Comparison of ENCODE assay signal across 10 cellular contexts in genomic region chr2:161076936-161077335, GRCh38.
DNase-seq lines count a peak whose midpoint lies in the region; ATAC-seq, FAIRE-seq and TF ChIP-seq lines count a peak whose summit lies in the region.
"Had no signal": no experiment of that assay in that cellular context is flagged by ENCODE, and none has a peak within 500 bp of the region (broad histone marks: within the 10 kb centered on the region; RNA-seq: fewer than 3 reads in every experiment).

No MANE protein-coding gene starts in this region.

- no peak for TF ChIP-seq EP300 in GM12878 (IDR thresholded peaks at IDR 0.05; ENCODE audit: borderline replicate concordance in 1 of 2, control insufficient read depth in 1 of 2, low read depth in 2 of 2, low read length in 2 of 2)

- FAIRE-seq in GM12878 (lab: Jason Lieb, UNC), result no peak

- H3K4me1 ChIP-seq in GM12878 (ENCODE audit: control insufficient read depth, insufficient read depth, low read length) (peaks cover 20% of the 10 kb centered on the region), mucosa of rectum (ENCODE audit: control insufficient read depth in 2 of 2, insufficient read depth in 2 of 2, low read length in 2 of 2) (peaks cover 0 to 2% of the 10 kb centered on the region in 2 donors)

- in situ Hi-C loops in GM12878 (cut with MboI), result no loop called here

- no peaks in the 10 kb centered on the region for H3K9me3 Mint-ChIP-seq in stimulated activated naive CD8-positive, alpha-beta T cell treated with anti-CD3 and anti-CD28 coated beads, Interleukin-15, Interleukin-2, amounts not matched to agents 100 ng/mL and 50 ng/mL, for 24 hours
- H3K9me3 Mint-ChIP-seq: nephron had no signal

- POLR2A ChIA-PET in GM12878 (lab: Charles Lee), result interaction anchor here (1.1 to 1.4 kb wide), 2 partner anchors 27 to 62 kb away, joined by 4 to 7 read pairs; no protein-coding TSS in a partner anchor

- H3K9me3 ChIP-seq in GM12878 (replicated peaks; ENCODE audit: control insufficient read depth, insufficient read depth, low read length) (no peaks in the 10 kb centered on the region; the same call in 2 of the 3 replicates), mucosa of rectum (ENCODE audit: control insufficient read depth in 2 of 2, low read length in 2 of 2) (no peaks in the 10 kb centered on the region)

- no peaks in the 10 kb centered on the region for H3K27me3 Mint-ChIP-seq in stimulated activated naive CD8-positive, alpha-beta T cell treated with anti-CD3 and anti-CD28 coated beads, Interleukin-15, Interleukin-2, amounts not matched to agents 100 ng/mL and 50 ng/mL, for 24 hours

- SMC1A ChIA-PET in GM12878 (lab: Charles Lee; ENCODE audit: uncharacterized antibody, unreplicated experiment), result interaction anchor here (0.8 to 6.3 kb wide), 10 partner anchors 12 to 89 kb away, joined by 3 to 89 read pairs (median 4); no protein-coding TSS in a partner anchor

- intact Hi-C loops in GM12878 (cut with micrococcal nuclease; ENCODE audit: unreplicated experiment), result loop anchor here (1.0 to 5.0 kb wide), 5 partner anchors 27 to 310 kb away; no protein-coding TSS in a partner anchor

- H3K27ac ChIP-seq in GM12878 (ENCODE audit: control insufficient read depth, insufficient read depth) (peak overlapping the region; percentile 71; the same call in 1 of the 2 replicates), mucosa of rectum (ENCODE audit: low read depth in 2 of 2, low read length in 2 of 2) (peak overlapping the region; percentile 18 to 43)
- H3K27ac ChIP-seq: C4-2B had no signal

- H3K4me2 ChIP-seq in GM12878 (ENCODE audit: control insufficient read depth, insufficient read depth), result peak overlapping the region; percentile 90

- ATAC-seq in stimulated activated naive CD8-positive, alpha-beta T cell treated with anti-CD3 and anti-CD28 coated beads, Interleukin-15, Interleukin-2, amounts not matched to agents 100 U/mL and 50 U/mL, for 24 hours, result no peak
- ATAC-seq in GM12878 (no peak), HG03097 (IDR thresholded peaks at IDR 0.05; ENCODE audit: low FRiP score, unreplicated experiment) (no peak)

- peaks cover 54% of the 10 kb centered on the region for H3K4me1 Mint-ChIP-seq in stimulated activated naive CD8-positive, alpha-beta T cell treated with anti-CD3 and anti-CD28 coated beads, Interleukin-15, Interleukin-2, amounts not matched to agents 100 ng/mL and 50 ng/mL, for 24 hours (ENCODE audit: low read depth)
- H3K4me1 Mint-ChIP-seq: nephron had no signal

- H3K27me3 ChIP-seq in GM12878 (replicated peaks in 1 of 2; ENCODE audit: control insufficient read depth in 2 of 2, insufficient read depth in 2 of 2, low read length in 1 of 2) (no peaks in the 10 kb centered on the region), mucosa of rectum (ENCODE audit: control insufficient read depth in 2 of 2, insufficient read depth in 2 of 2, low read length in 2 of 2) (no peaks in the 10 kb centered on the region)

- no TSS peak for BruUV-seq in GM12878 (replicated peaks; lab: Mats Ljungman, UMichigan)

- no peak for TF ChIP-seq RAD21 in GM12878 (IDR thresholded peaks at IDR 0.05; ENCODE audit: insufficient read depth, low read depth, low read length)

- H3K27ac Mint-ChIP-seq in stimulated activated naive CD8-positive, alpha-beta T cell treated with anti-CD3 and anti-CD28 coated beads, Interleukin-15, Interleukin-2, amounts not matched to agents 100 ng/mL and 50 ng/mL, for 24 hours, result peak overlapping the region; percentile 90

- 93% methylated on average over 9 of the region's 9 CpGs for WGBS in GM12878 (ENCODE audit: insufficient coverage, insufficient replicate concordance, low lambda C conversion rate, missing lambda C conversion rate)

- no peaks in the 10 kb centered on the region for H3K36me3 Mint-ChIP-seq in stimulated activated naive CD8-positive, alpha-beta T cell treated with anti-CD3 and anti-CD28 coated beads, Interleukin-15, Interleukin-2, amounts not matched to agents 100 ng/mL and 50 ng/mL, for 24 hours (ENCODE audit: low read depth)

- no peak overlapping the region for H2AFZ ChIP-seq in GM12878 (ENCODE audit: control insufficient read depth, low read depth, low read length)

- RAD21 ChIA-PET in GM12878 (lab: Charles Lee; ENCODE audit: unreplicated experiment), result interaction anchor here (1.6 to 4.6 kb wide), 3 partner anchors 12 to 27 kb away, joined by 4 to 23 read pairs (median 20); no protein-coding TSS in a partner anchor

- H3K9ac ChIP-seq in GM12878 (ENCODE audit: control insufficient read depth, insufficient read depth, low read length) (no peak overlapping the region), mucosa of rectum (ENCODE audit: low read depth in 1 of 2, low read length in 2 of 2) (no peak overlapping the region)

- no peaks in the 10 kb centered on the region; the same call in 1 of the 2 replicates for H3K79me2 ChIP-seq in GM12878 (ENCODE audit: control insufficient read depth, insufficient read depth, low read length)

- H3K4me3 Mint-ChIP-seq in stimulated activated naive CD8-positive, alpha-beta T cell treated with anti-CD3 and anti-CD28 coated beads, Interleukin-15, Interleukin-2, amounts not matched to agents 100 ng/mL and 50 ng/mL, for 24 hours, result peak overlapping the region; percentile 55
- H3K4me3 Mint-ChIP-seq: nephron had no signal

- H3K36me3 ChIP-seq in GM12878 (ENCODE audit: control insufficient read depth in 2 of 2, insufficient read depth in 2 of 2, low read length in 1 of 2) (no peaks in the 10 kb centered on the region), mucosa of rectum (ENCODE audit: control insufficient read depth in 2 of 2, insufficient read depth in 2 of 2, low read length in 2 of 2) (no peaks in the 10 kb centered on the region)

- CTCF ChIA-PET in GM12878 (lab: Yijun Ruan, JAX), result interaction anchor here (0.9 to 5.7 kb wide), 5 partner anchors 9 to 61 kb away, joined by 3 to 62 read pairs (median 7); no protein-coding TSS in a partner anchor

- DNase-seq in stimulated activated naive CD8-positive, alpha-beta T cell treated with anti-CD3 and anti-CD28 coated beads, Interleukin-15, Interleukin-2, amounts not matched to agents 100 U/mL and 50 U/mL, for 24 hours, result no peak
- DNase-seq in GM12878 (ENCODE audit: low read depth, low spot score) (no peak), NCI-H1092 treated with DMSO at 0.1 percent for 48 hours (lab: John Stamatoyannopoulos, UW) (no peak), midbrain (lab: John Stamatoyannopoulos, UW) (no peak), Ammon's horn (ENCODE audit: low spot score) (no peak)

- H3K4me3 ChIP-seq in GM12878 (no peak overlapping the region), mucosa of rectum (ENCODE audit: low read length in 2 of 2) (no peak overlapping the region)

- H4K20me1 ChIP-seq in GM12878 (ENCODE audit: control insufficient read depth, insufficient read depth), result no peaks in the 10 kb centered on the region

- no peak for TF ChIP-seq POLR2A in GM12878 (IDR thresholded peaks at IDR 0.05; ENCODE audit: low read depth, low read length)

- no peak for TF ChIP-seq CTCF in GM12878 (IDR thresholded peaks at IDR 0.05 in 2 of 3, conservative IDR thresholded peaks at IDR 0.05 in 1 of 3; ENCODE audit: control insufficient read depth in 2 of 3, extremely low read depth in 1 of 3, insufficient read depth in 1 of 3, low read depth in 3 of 3, low read length in 3 of 3)

TF ChIP-seq in GM12878, 131 proteins besides CTCF, POLR2A, EP300 and RAD21:
- TF ChIP-seq PRDM15 (CRISPR knock-in tag; IDR thresholded peaks at IDR 0.05), result 0 out of 2 replicates have a peak, but pooled peaks have one; percentile 9
- no peak for TF ChIP-seq RUNX3 (IDR thresholded peaks at IDR 0.05; ENCODE audit: low read length)
- no peak for TF ChIP-seq SREBF2 (IDR thresholded peaks at IDR 0.05; ENCODE audit: low read length)
